Comparison of ENCODE assay signal across 18 cellular contexts in genomic region chr4:66564901-66565648, GRCh38.
DNase-seq lines count a peak whose midpoint lies in the region; ATAC-seq and TF ChIP-seq lines count a peak whose summit lies in the region.
"Had no signal": no experiment of that assay in that cellular context is flagged by ENCODE, and none has a peak within 500 bp of the region (broad histone marks: within the 10 kb centered on the region; RNA-seq: fewer than 3 reads in every experiment).

No MANE protein-coding gene starts in this region.

- no peaks in the 10 kb centered on the region for H3K27me3 Mint-ChIP-seq in glutamatergic neuron (ENCODE audit: unreplicated experiment)
- H3K27me3 Mint-ChIP-seq: effector memory CD8-positive, alpha-beta T cell; natural killer cell treated with Interleukin-12 subunit alpha and Interleukin-12 subunit beta and Interleukin-15 and Interleukin-18, amount 100 ng/mL, for 72 hours had no signal

- peaks cover 2% of the 10 kb centered on the region for H3K9me3 Mint-ChIP-seq in glutamatergic neuron (ENCODE audit: unreplicated experiment)
- H3K9me3 Mint-ChIP-seq: activated naive CD4-positive, alpha-beta T cell treated with anti-CD3 and anti-CD28 coated beads for 36 hours had no signal

- no peaks in the 10 kb centered on the region for H3K9me2 ChIP-seq in Loucy (replicated peaks; ENCODE audit: low read depth, low read length)

- no peaks in the 10 kb centered on the region for H3K36me3 ChIP-seq in Loucy (ENCODE audit: insufficient read depth, low read length)

- peak overlapping the region; percentile 26 for H3K4me3 ChIP-seq in Loucy (ENCODE audit: low read length, poor library complexity, severe bottlenecking)

- peaks cover 13% of the 10 kb centered on the region for H3K4me1 Mint-ChIP-seq in glutamatergic neuron (ENCODE audit: low read depth, unreplicated experiment)
- H3K4me1 Mint-ChIP-seq: CD14-positive monocyte had no signal

- no peak overlapping the region for H3K27ac Mint-ChIP-seq in glutamatergic neuron (ENCODE audit: unreplicated experiment)
- H3K27ac Mint-ChIP-seq: activated naive CD4-positive, alpha-beta T cell treated with anti-CD3 and anti-CD28 coated beads for 36 hours; CD14-positive monocyte; effector memory CD8-positive, alpha-beta T cell; natural killer cell treated with Interleukin-12 subunit alpha and Interleukin-12 subunit beta and Interleukin-15 and Interleukin-18, amount 100 ng/mL, for 72 hours had no signal

- no peaks in the 10 kb centered on the region for H3K79me2 ChIP-seq in Loucy (ENCODE audit: insufficient read depth, low read length)

- no peaks in the 10 kb centered on the region for H3K36me3 Mint-ChIP-seq in glutamatergic neuron (ENCODE audit: unreplicated experiment)
- H3K36me3 Mint-ChIP-seq: CD14-positive monocyte; natural killer cell treated with Interleukin-12 subunit alpha and Interleukin-12 subunit beta and Interleukin-15 and Interleukin-18, amount 100 ng/mL, for 72 hours had no signal

- H3K9me3 ChIP-seq in Loucy (ENCODE audit: insufficient read depth, low read depth, low read length): no peaks in the 10 kb centered on the region

- H4K20me1 ChIP-seq in Loucy (ENCODE audit: insufficient read depth, low read length, poor library complexity, severe bottlenecking): no peaks in the 10 kb centered on the region

- no peak for ATAC-seq in GM19452 (IDR thresholded peaks at IDR 0.05; ENCODE audit: unreplicated experiment)
- ATAC-seq: effector memory CD8-positive, alpha-beta T cell; natural killer cell treated with Interleukin-12 subunit alpha and Interleukin-12 subunit beta and Interleukin-15 and Interleukin-18, amount 100 ng/mL, for 72 hours had no signal

- no peaks in the 10 kb centered on the region for H3F3A ChIP-seq in Loucy (ENCODE audit: low read depth)

- no peak overlapping the region for H3K9ac ChIP-seq in Loucy (ENCODE audit: low read depth, low read length, poor library complexity, severe bottlenecking)

- peaks cover 5% of the 10 kb centered on the region for H3K4me1 ChIP-seq in Loucy (ENCODE audit: insufficient read depth, low read length, poor library complexity, severe bottlenecking)

- no peak overlapping the region for H3K4me3 Mint-ChIP-seq in glutamatergic neuron (ENCODE audit: unreplicated experiment)
- H3K4me3 Mint-ChIP-seq: activated naive CD4-positive, alpha-beta T cell treated with anti-CD3 and anti-CD28 coated beads for 36 hours; CD14-positive monocyte; effector memory CD8-positive, alpha-beta T cell; natural killer cell treated with Interleukin-12 subunit alpha and Interleukin-12 subunit beta and Interleukin-15 and Interleukin-18, amount 100 ng/mL, for 72 hours had no signal

- TF ChIP-seq CTCF in AG09319 (IDR thresholded peaks at IDR 0.05; ENCODE audit: low read depth, low read length) (no peak), Loucy (conservative IDR thresholded peaks at IDR 0.05; ENCODE audit: low read length) (no peak), glutamatergic neuron (IDR thresholded peaks at IDR 0.05; ENCODE audit: partially characterized antibody, unreplicated experiment) (no peak)

- H3K4me2 ChIP-seq in Loucy (ENCODE audit: low read depth, low read length, poor library complexity, severe bottlenecking): peak overlapping the region; percentile 2

- peak overlapping the region; percentile 59 for H2AFZ ChIP-seq in Loucy (ENCODE audit: low read length)

- no peaks in the 10 kb centered on the region for H3K27me3 ChIP-seq in Loucy (ENCODE audit: insufficient read depth, low read length, poor library complexity, severe bottlenecking)

- DNase-seq in AG09319 (ENCODE audit: extremely low read depth, low read depth) (peak; percentile 66), astrocyte of the hippocampus (ENCODE audit: low read depth, low spot score) (peak; percentile 96), myocyte (ENCODE audit: low read depth) (peak; percentile 94), glutamatergic neuron (no peak)
- no peak for DNase-seq in activated CD4-positive, CD25-positive, alpha-beta regulatory T cell (lab: John Stamatoyannopoulos, UW)
- DNase-seq in activated CD8-positive, alpha-beta memory T cell treated with anti-CD3 and anti-CD28 coated beads, Interleukin-2, amount 50 U/mL, for 4 hours: no peak
- DNase-seq: activated CD4-positive, alpha-beta T cell treated with anti-CD3 and anti-CD28 coated beads, Interleukin-2, amount 50 U/mL, for 48 hours; activated naive CD4-positive, alpha-beta T cell treated with anti-CD3 and anti-CD28 coated beads for 36 hours; effector memory CD8-positive, alpha-beta T cell; KBM-7; NCI-H524 treated with DMSO at 0.1 percent for 48 hours; stimulated activated CD4-positive, alpha-beta T cell treated with anti-CD3 and anti-CD28 coated beads, Interleukin-4, amount 100 ng/mL, for 4 hours; substantia nigra; SW 1271 had no signal

Comparison
In these comparisons a context has a peak if more than half of its experiments do, and no peak if none do; other contexts are left out.
1. DNase-seq: peak in AG09319 (single experiment), astrocyte of the hippocampus (single experiment) and myocyte (single experiment); none in activated CD4-positive, CD25-positive, alpha-beta regulatory T cell (0 of 4), glutamatergic neuron (single experiment) and activated CD8-positive, alpha-beta memory T cell treated with anti-CD3 and anti-CD28 coated beads, Interleukin-2, amount 50 U/mL, for 4 hours (single experiment).